32 cellular contexts compared by ENCODE assay signal in genomic region chr10:8337332-8337651, GRCh38.
"Had no signal": no experiment of that assay in that cellular context is flagged by ENCODE, and none has a peak within 500 bp of the region (broad histone marks: within the 10 kb centered on the region; RNA-seq: fewer than 3 reads in every experiment).

No MANE protein-coding gene starts in this region.

- H3K4me3 ChIP-seq: pancreas, prostate gland, skin epidermis, suprapubic skin, tibial nerve had no signal

- H3K27me3 ChIP-seq: brain microvascular endothelial cell had no signal

- H3K4me1 ChIP-seq: pancreas, prostate gland had no signal

- H3K9me3 ChIP-seq: pancreas, prostate gland, suprapubic skin, tibial nerve had no signal

- H3K36me3 Mint-ChIP-seq: stimulated activated memory B cell treated with anti-CD40 and anti-IgM and Interleukin-4, amounts not matched to agents 10 μg/mL and 1 μg/mL and 100 μg/mL, for 72 hours; T-cell had no signal

- H3K27me3 Mint-ChIP-seq: T-cell had no signal

- ATAC-seq: activated T-cell treated with anti-CD3 and anti-CD28 coated beads, Interleukin-2, amount 50 U/mL, for 4 hours; left colon; naive thymus-derived CD4-positive, alpha-beta T cell; pancreas; sciatic nerve; stimulated activated memory B cell treated with anti-CD40 and anti-IgM and Interleukin-4, amounts not matched to agents 10 μg/mL and 1 μg/mL and 100 μg/mL, for 72 hours; T-cell had no signal

- DNase-seq: activated CD4-positive, alpha-beta T cell treated with anti-CD3 and anti-CD28 coated beads for 48 hours; activated CD4-positive, CD25-positive, alpha-beta regulatory T cell; activated CD8-positive, alpha-beta memory T cell treated with anti-CD3 and anti-CD28 coated beads for 24 hours; activated naive CD4-positive, alpha-beta T cell; activated naive CD8-positive, alpha-beta T cell treated with anti-CD3 and anti-CD28 coated beads, Interleukin-2, amount 10 ng/mL, durations not matched to agents 7 days and 5 days; activated T-cell treated with anti-CD3 and anti-CD28 coated beads, Interleukin-2, amount 50 U/mL, for 4 hours; amniotic stem cell; brain microvascular endothelial cell; cortex of kidney; foreskin fibroblast; head of caudate nucleus; hippocampal formation; immature natural killer cell; kidney; left colon; midbrain; naive thymus-derived CD4-positive, alpha-beta T cell; nucleus accumbens; pancreas; retina; stimulated activated CD4-positive, alpha-beta T cell treated with anti-CD3 and anti-CD28 coated beads, Interleukin-4, amount 100 ng/mL, for 4 hours; stimulated activated CD8-positive, alpha-beta memory T cell treated with anti-CD3 and anti-CD28 coated beads, Interleukin-4, amount 100 ng/mL, for 48 hours; T-cell had no signal

- H3K4me3 Mint-ChIP-seq: activated naive CD8-positive, alpha-beta T cell treated with anti-CD3 and anti-CD28 coated beads, Interleukin-2, amount 10 ng/mL, durations not matched to agents 7 days and 5 days; activated T-cell treated with anti-CD3 and anti-CD28 coated beads, Interleukin-2, amount 50 U/mL, for 4 hours; immature natural killer cell; naive thymus-derived CD4-positive, alpha-beta T cell; neural crest cell; stimulated activated memory B cell treated with anti-CD40 and anti-IgM and Interleukin-4, amounts not matched to agents 10 μg/mL and 1 μg/mL and 100 μg/mL, for 72 hours; T-cell had no signal

- H3K27ac ChIP-seq: brain microvascular endothelial cell, pancreas, prostate gland, skin epidermis, suprapubic skin, tibial nerve had no signal

- H3K27ac Mint-ChIP-seq: activated naive CD8-positive, alpha-beta T cell treated with anti-CD3 and anti-CD28 coated beads, Interleukin-2, amount 10 ng/mL, durations not matched to agents 7 days and 5 days; naive thymus-derived CD4-positive, alpha-beta T cell; stimulated activated memory B cell treated with anti-CD40 and anti-IgM and Interleukin-4, amounts not matched to agents 10 μg/mL and 1 μg/mL and 100 μg/mL, for 72 hours had no signal

- H3K36me3 ChIP-seq: brain microvascular endothelial cell, pancreas, prostate gland, suprapubic skin, tibial nerve had no signal

- H3K9me3 Mint-ChIP-seq: neural crest cell had no signal

- FAIRE-seq: astrocyte, endothelial cell of umbilical vein, kidney, pancreas had no signal
